ENCODE assay signal across 11 cellular contexts in genomic region chr2:205139822-205140612, GRCh38.
DNase-seq lines count a peak whose midpoint lies in the region; ATAC-seq and TF ChIP-seq lines count a peak whose summit lies in the region.
"Had no signal": no experiment of that assay in that cellular context is flagged by ENCODE, and none has a peak within 500 bp of the region (broad histone marks: within the 10 kb centered on the region; RNA-seq: fewer than 3 reads in every experiment).

No MANE protein-coding gene starts in this region.

- H3K27ac ChIP-seq in HUES64 (ENCODE audit: low read depth, low read length) (peak overlapping the region; percentile 77; the same call in 1 of the 2 replicates), vagina (no peak overlapping the region)
- H3K27ac ChIP-seq: A549 had no signal

- CTCF ChIA-PET in activated CD4-positive, alpha-beta T cell treated with anti-CD3 and anti-CD28 coated beads, Interleukin-2, amount 10 ng/mL, durations not matched to agents 7 days and 5 days (lab: Charles Lee), result interaction anchor here (0.6 kb wide), 1 partner anchor 14 kb away, joined by 5 read pairs; no protein-coding TSS in a partner anchor

- H3K27me3 Mint-ChIP-seq in activated CD4-positive, alpha-beta T cell treated with anti-CD3 and anti-CD28 coated beads, Interleukin-2, amount 10 ng/mL, durations not matched to agents 7 days and 5 days, result no peaks in the 10 kb centered on the region
- H3K27me3 Mint-ChIP-seq in stimulated activated naive B cell treated with anti-CD40 and anti-IgM and Interleukin-4, amounts not matched to agents 10 μg/mL and 1 μg/mL and 100 μg/mL, for 72 hours, result no peaks in the 10 kb centered on the region

- H3K36me3 ChIP-seq in HUES64 (ENCODE audit: insufficient read depth, low read length) (no peaks in the 10 kb centered on the region), vagina (no peaks in the 10 kb centered on the region)

- H3K9ac ChIP-seq in HUES64 (ENCODE audit: low read depth, low read length), result no peak overlapping the region

- TF ChIP-seq POLR2A in vagina (IDR thresholded peaks at IDR 0.05), result no peak

- H3K36me3 Mint-ChIP-seq in activated CD4-positive, alpha-beta T cell treated with anti-CD3 and anti-CD28 coated beads, Interleukin-2, amount 10 ng/mL, durations not matched to agents 7 days and 5 days (ENCODE audit: low read depth), result peaks cover 7% of the 10 kb centered on the region
- H3K36me3 Mint-ChIP-seq in stimulated activated naive B cell treated with anti-CD40 and anti-IgM and Interleukin-4, amounts not matched to agents 10 μg/mL and 1 μg/mL and 100 μg/mL, for 72 hours, result no peaks in the 10 kb centered on the region

- H3K9me3 ChIP-seq in HUES64 (ENCODE audit: insufficient read depth, low read depth, low read length) (peaks cover 3% of the 10 kb centered on the region; the same call in 1 of the 2 replicates), vagina (no peaks in the 10 kb centered on the region)
- H3K9me3 ChIP-seq: A549 had no signal

- H3K27ac Mint-ChIP-seq in activated CD4-positive, alpha-beta T cell treated with anti-CD3 and anti-CD28 coated beads, Interleukin-2, amount 10 ng/mL, durations not matched to agents 7 days and 5 days, result peak overlapping the region; percentile 85
- peak overlapping the region; percentile 22 for H3K27ac Mint-ChIP-seq in stimulated activated naive B cell treated with anti-CD40 and anti-IgM and Interleukin-4, amounts not matched to agents 10 μg/mL and 1 μg/mL and 100 μg/mL, for 72 hours

- 6% methylated on average over 8 of the region's 9 CpGs for WGBS in HUES64

- no peak for DNase-seq in activated CD4-positive, alpha-beta T cell treated with anti-CD3 and anti-CD28 coated beads, Interleukin-2, amount 10 ng/mL, durations not matched to agents 7 days and 5 days
- no peak for DNase-seq in activated CD4-positive, alpha-beta T cell treated with anti-CD3 and anti-CD28 coated beads, Interleukin-2, amount 50 U/mL, for 4 hours
- DNase-seq in left cardiac atrium, result peak; percentile 30
- peak; percentile 0 for DNase-seq in stimulated activated naive B cell treated with anti-CD40 and anti-IgM and Interleukin-4, amounts not matched to agents 10 μg/mL and 1 μg/mL and 100 μg/mL, for 72 hours
- DNase-seq in NCI-H510A treated with DMSO at 0.1 percent for 48 hours (lab: John Stamatoyannopoulos, UW), result no peak
- no peak for DNase-seq in vagina (ENCODE audit: extremely low spot score in 2 of 2)
- DNase-seq in T-helper 1 cell, result no peak
- DNase-seq: activated gamma-delta T cell treated with Interleukin-2 at 50 U/mL for 16 hours, small intestine had no signal

- TF ChIP-seq CTCF in vagina (IDR thresholded peaks at IDR 0.05), result no peak

- H3K4me1 ChIP-seq in HUES64 (ENCODE audit: insufficient read depth, low read length) (peaks cover 34% of the 10 kb centered on the region), vagina (no peaks in the 10 kb centered on the region)
- H3K4me1 ChIP-seq: A549 had no signal

- intact Hi-C loops in left cardiac atrium (cut with DNase I), result no loop called here
- intact Hi-C loops in vagina (cut with DNase I), result no loop called here

- H3K27me3 ChIP-seq in HUES64 (ENCODE audit: insufficient read depth, low read length) (no peaks in the 10 kb centered on the region), vagina (no peaks in the 10 kb centered on the region)

- peaks cover 12% of the 10 kb centered on the region for H3K4me1 Mint-ChIP-seq in activated CD4-positive, alpha-beta T cell treated with anti-CD3 and anti-CD28 coated beads, Interleukin-2, amount 10 ng/mL, durations not matched to agents 7 days and 5 days
- H3K4me1 Mint-ChIP-seq in stimulated activated naive B cell treated with anti-CD40 and anti-IgM and Interleukin-4, amounts not matched to agents 10 μg/mL and 1 μg/mL and 100 μg/mL, for 72 hours, result peaks cover 4 to 10% of the 10 kb centered on the region in 2 donors

- peak overlapping the region; percentile 13 for H3K4me3 Mint-ChIP-seq in activated CD4-positive, alpha-beta T cell treated with anti-CD3 and anti-CD28 coated beads, Interleukin-2, amount 10 ng/mL, durations not matched to agents 7 days and 5 days
- peak overlapping the region; percentile 51 to 70 for H3K4me3 Mint-ChIP-seq in stimulated activated naive B cell treated with anti-CD40 and anti-IgM and Interleukin-4, amounts not matched to agents 10 μg/mL and 1 μg/mL and 100 μg/mL, for 72 hours

- peaks cover 2% of the 10 kb centered on the region for H3K9me3 Mint-ChIP-seq in activated CD4-positive, alpha-beta T cell treated with anti-CD3 and anti-CD28 coated beads, Interleukin-2, amount 10 ng/mL, durations not matched to agents 7 days and 5 days
- peaks cover 0 to 2% of the 10 kb centered on the region in 2 donors for H3K9me3 Mint-ChIP-seq in stimulated activated naive B cell treated with anti-CD40 and anti-IgM and Interleukin-4, amounts not matched to agents 10 μg/mL and 1 μg/mL and 100 μg/mL, for 72 hours

- POLR2A ChIA-PET in activated CD4-positive, alpha-beta T cell treated with anti-CD3 and anti-CD28 coated beads, Interleukin-2, amount 10 ng/mL, durations not matched to agents 7 days and 5 days (lab: Charles Lee), result no interaction called here

- H3K4me3 ChIP-seq in HUES64 (ENCODE audit: low read length) (peak overlapping the region; percentile 30), vagina (no peak overlapping the region)
- H3K4me3 ChIP-seq: A549 had no signal

- ATAC-seq in left cardiac atrium, result peak; percentile 38 to 44
- peak; percentile 71 to 72 for ATAC-seq in stimulated activated naive B cell treated with anti-CD40 and anti-IgM and Interleukin-4, amounts not matched to agents 10 μg/mL and 1 μg/mL and 100 μg/mL, for 72 hours (replicated peaks)
- ATAC-seq: A549 had no signal

Comparison
In these comparisons a context has a peak if more than half of its experiments do, and no peak if none do; other contexts are left out.
1. DNase-seq: peak in left cardiac atrium (single experiment) and stimulated activated naive B cell treated with anti-CD40 and anti-IgM and Interleukin-4, amounts not matched to agents 10 μg/mL and 1 μg/mL and 100 μg/mL, for 72 hours (single experiment); none in activated CD4-positive, alpha-beta T cell treated with anti-CD3 and anti-CD28 coated beads, Interleukin-2, amount 10 ng/mL, durations not matched to agents 7 days and 5 days (single experiment), activated CD4-positive, alpha-beta T cell treated with anti-CD3 and anti-CD28 coated beads, Interleukin-2, amount 50 U/mL, for 4 hours (0 of 2), NCI-H510A treated with DMSO at 0.1 percent for 48 hours (single experiment), vagina (0 of 2) and T-helper 1 cell (0 of 5).